In the genomic region with DNA sequence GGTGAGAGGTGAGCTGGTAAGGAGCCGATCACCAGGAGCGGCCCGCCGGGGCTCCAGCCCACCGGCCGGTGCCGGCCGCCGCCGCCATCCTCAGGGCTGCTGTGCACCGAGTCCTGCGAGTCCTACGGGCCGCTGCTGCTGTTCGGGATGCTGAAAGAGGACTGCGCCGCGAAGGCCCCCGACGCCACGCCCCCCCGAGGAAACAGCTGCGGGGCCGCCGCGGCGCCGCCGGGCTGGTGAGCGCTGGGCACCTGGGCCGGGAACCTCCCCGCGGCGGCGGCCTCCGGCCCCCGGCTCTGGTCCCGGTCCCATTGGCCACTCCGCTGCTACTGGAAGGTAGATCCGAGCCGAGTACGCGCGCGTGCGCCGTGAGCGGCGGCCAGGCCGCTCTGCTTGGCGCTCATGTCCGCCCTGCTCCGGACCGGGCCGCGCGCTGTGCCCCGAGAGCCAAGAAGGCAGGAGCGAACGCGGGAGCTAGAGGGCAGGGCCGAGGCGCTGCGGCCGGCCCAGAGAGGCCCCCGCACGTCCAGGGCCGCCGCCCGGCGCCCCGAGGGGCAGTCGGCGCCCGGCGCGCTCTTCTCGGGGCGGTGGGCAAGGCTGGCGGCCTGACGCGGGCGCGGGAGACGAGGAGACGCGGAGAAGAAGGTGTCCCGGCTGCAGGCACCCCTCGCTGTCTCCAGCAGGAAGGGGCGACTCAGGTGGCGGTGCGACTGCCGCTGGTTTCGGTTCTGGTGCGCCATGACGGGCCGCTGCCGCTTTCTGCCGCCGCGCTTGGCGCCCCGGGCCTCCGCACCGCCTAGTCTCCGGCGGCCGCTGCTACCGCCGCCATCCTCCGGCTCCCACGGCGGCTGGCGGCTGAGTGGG, we compare ENCODE assay signal across 8 cellular contexts.
DNase-seq lines count a peak whose midpoint lies in the region; ATAC-seq and TF ChIP-seq lines count a peak whose summit lies in the region.

No MANE protein-coding gene starts in this region.

- CTCF ChIA-PET in PC-9 (lab: Charles Lee): interaction anchor here (0.6 kb wide), 2 partner anchors 610 to 758 kb away, joined by 4 to 7 read pairs; no protein-coding TSS in a partner anchor

- peaks cover 17 to 20% of the 10 kb centered on the region in 2 donors for H3K4me1 Mint-ChIP-seq in natural killer cell

- peak overlapping the region; percentile 64 for H3K27ac ChIP-seq in PC-9
- peak overlapping the region; percentile 73 for H3K27ac ChIP-seq in substantia nigra (ENCODE audit: low read depth, low read length, poor library complexity, severe bottlenecking)

- ATAC-seq in GM19395 (IDR thresholded peaks at IDR 0.05; ENCODE audit: unreplicated experiment) (peak; percentile 68), HG03520 (IDR thresholded peaks at IDR 0.05; ENCODE audit: unreplicated experiment) (peak; percentile 67), natural killer cell (peak; percentile 71 to 77 (median 75))

- H2AFZ ChIP-seq in PC-9: peak overlapping the region; percentile 84

- H3K4me1 ChIP-seq in PC-9 (replicated peaks; ENCODE audit: insufficient read depth): peaks cover 44% of the 10 kb centered on the region

- H3K27me3 ChIP-seq in PC-9 (ENCODE audit: insufficient read depth, low read depth): no peaks in the 10 kb centered on the region

- H3K36me3 ChIP-seq in PC-9 (ENCODE audit: low read depth): no peaks in the 10 kb centered on the region

- peak overlapping the region; percentile 100 for H3K4me3 Mint-ChIP-seq in natural killer cell

- POLR2A ChIA-PET in PC-9 (lab: Charles Lee; ENCODE audit: unreplicated experiment): no interaction called here

- BruUV-seq in PC-9 (replicated peaks; lab: Mats Ljungman, UMichigan): no TSS peak

- peak overlapping the region; percentile 76 to 90 for H3K27ac Mint-ChIP-seq in natural killer cell

- no peaks in the 10 kb centered on the region for H4K20me1 ChIP-seq in PC-9 (ENCODE audit: insufficient read depth)

- H3K4me3 ChIP-seq in PC-9: peak overlapping the region; percentile 97
- peak overlapping the region; percentile 74 for H3K4me3 ChIP-seq in fibroblast of the aortic adventitia (ENCODE audit: low read depth, low read length)

- H3F3A ChIP-seq in PC-9 (ENCODE audit: insufficient read depth, low read depth): no peaks in the 10 kb centered on the region

- no peaks in the 10 kb centered on the region for H3K9me2 ChIP-seq in PC-9 (ENCODE audit: insufficient read depth)

- DNase-seq in CD1c-positive myeloid dendritic cell (ENCODE audit: extremely low spot score) (peak; percentile 67), PC-9 (peak; percentile 48 to 77), fibroblast of the aortic adventitia (ENCODE audit: low read depth) (peak; percentile 63), natural killer cell (peak; percentile 54), substantia nigra (lab: John Stamatoyannopoulos, UW) (peak in 47 of 49 donors; percentile 14 to 79 (median 61))
- peak; percentile 73 for DNase-seq in activated effector memory CD4-positive, alpha-beta T cell treated with anti-CD3 and anti-CD28 coated beads, Interleukin-2, amount 50 U/mL, for 16 hours

- no peak for TF ChIP-seq CTCF in PC-9 (conservative IDR thresholded peaks at IDR 0.05)
- peak; percentile 15 for TF ChIP-seq CTCF in fibroblast of the aortic adventitia (IDR thresholded peaks at IDR 0.05; ENCODE audit: insufficient read depth, low read length)
- no peak for TF ChIP-seq CTCF in natural killer cell (IDR thresholded peaks at IDR 0.05)

- no peaks in the 10 kb centered on the region for H3K9me3 ChIP-seq in PC-9 (ENCODE audit: insufficient read depth, low read depth)

- peaks cover 39% of the 10 kb centered on the region for H3K79me2 ChIP-seq in PC-9 (ENCODE audit: low read depth)

- no peaks in the 10 kb centered on the region for H3K9me3 Mint-ChIP-seq in natural killer cell

- no peaks in the 10 kb centered on the region for H3K27me3 Mint-ChIP-seq in natural killer cell (ENCODE audit: low read depth in 2 of 2)

- intact Hi-C loops in PC-9 (cut with micrococcal nuclease; ENCODE audit: unreplicated experiment): loop anchor here (5.0 to 10.0 kb wide), 3 partner anchors 60 to 120 kb away; a partner anchor contains a TSS
- intact Hi-C loops in natural killer cell (cut with micrococcal nuclease): no loop called here

- H3K4me2 ChIP-seq in PC-9: peak overlapping the region; percentile 80

- H3K36me3 Mint-ChIP-seq in natural killer cell: no peaks in the 10 kb centered on the region

Comparison
In these comparisons a context has a peak if more than half of its experiments do, and no peak if none do; other contexts are left out.
1. Peak in every context shown above with its lines: DNase-seq, ATAC-seq, H3K4me3 ChIP-seq and H3K27ac ChIP-seq.